Comparison of ENCODE assay signal across 14 cellular contexts in genomic region chr16:57029161-57030160, GRCh38. TPM values are rescaled to one million over a fixed set of nuclear protein-coding genes. Genes with fewer than 3 reads are reported as not detected.
A peak's percentile ranks its signal among the peaks of the same experiment; 100 is the strongest.
DNase-seq lines count a peak whose midpoint lies in the region; ATAC-seq lines count a peak whose summit lies in the region.
"Had no signal": no experiment of that assay in that cellular context is flagged by ENCODE, and none has a peak within 500 bp of the region (broad histone marks: within the 10 kb centered on the region; RNA-seq: fewer than 3 reads in every experiment).

No MANE protein-coding gene starts in this region.

- H3K27ac Mint-ChIP-seq in T-helper 1 cell treated with Interleukin-12 subunit alpha and Interleukin-12 subunit beta and Interleukin-4 antibody, amounts not matched to agents 30 μg/mL and 1 μg/mL, for 36 hours = peak overlapping the region; percentile 1
- peak overlapping the region; percentile 52 for H3K27ac Mint-ChIP-seq in central memory CD8-positive, alpha-beta T cell (ENCODE audit: low read depth)
- H3K27ac Mint-ChIP-seq: endodermal cell had no signal

- no peaks in the 10 kb centered on the region for H3K9me3 Mint-ChIP-seq in T-helper 1 cell treated with Interleukin-12 subunit alpha and Interleukin-12 subunit beta and Interleukin-4 antibody, amounts not matched to agents 30 μg/mL and 1 μg/mL, for 36 hours
- H3K9me3 Mint-ChIP-seq in central memory CD8-positive, alpha-beta T cell = no peaks in the 10 kb centered on the region
- H3K9me3 Mint-ChIP-seq: endodermal cell had no signal

- no peak overlapping the region for H3K4me3 Mint-ChIP-seq in T-helper 1 cell treated with Interleukin-12 subunit alpha and Interleukin-12 subunit beta and Interleukin-4 antibody, amounts not matched to agents 30 μg/mL and 1 μg/mL, for 36 hours
- H3K4me3 Mint-ChIP-seq in central memory CD8-positive, alpha-beta T cell = peak overlapping the region; percentile 52
- H3K4me3 Mint-ChIP-seq: endodermal cell had no signal

- DNase-seq in T-helper 1 cell (no peak), LHCN-M2 (ENCODE audit: low read depth) (peak; percentile 85), non-pigmented ciliary epithelial cell (ENCODE audit: low read depth) (peak; percentile 52), Right ventricle myocardium inferior (ENCODE audit: missing footprints) (no peak), DMS153 treated with DMSO at 0.1 percent for 48 hours (lab: John Stamatoyannopoulos, UW; ENCODE audit: unreplicated experiment) (no peak), OCI-M2 (lab: John Stamatoyannopoulos, UW; ENCODE audit: unreplicated experiment) (no peak)
- peak in 1 of 2 donors; percentile 57 for DNase-seq in central memory CD8-positive, alpha-beta T cell (ENCODE audit: low spot score in 2 of 2)
- DNase-seq: DMS79 treated with DMSO at 0.1 percent for 48 hours, endodermal cell, hypothalamus, NCI-H446 treated with DMSO at 0.1 percent for 48 hours, right cardiac atrium, SHP77 had no signal

- peak; percentile 94 for ATAC-seq in central memory CD8-positive, alpha-beta T cell (replicated peaks; ENCODE audit: extremely low read depth, poor library complexity, severe bottlenecking)
- ATAC-seq in Right ventricle myocardium inferior = no peak
- ATAC-seq: right cardiac atrium had no signal

- H3K36me3 Mint-ChIP-seq in T-helper 1 cell treated with Interleukin-12 subunit alpha and Interleukin-12 subunit beta and Interleukin-4 antibody, amounts not matched to agents 30 μg/mL and 1 μg/mL, for 36 hours (ENCODE audit: low read depth) = peaks cover 66% of the 10 kb centered on the region
- H3K36me3 Mint-ChIP-seq in central memory CD8-positive, alpha-beta T cell (ENCODE audit: insufficient read depth) = peaks cover 52% of the 10 kb centered on the region

- intact Hi-C loops in Right ventricle myocardium inferior (cut with DNase I) = no loop called here

- no peaks in the 10 kb centered on the region for H3K27me3 Mint-ChIP-seq in T-helper 1 cell treated with Interleukin-12 subunit alpha and Interleukin-12 subunit beta and Interleukin-4 antibody, amounts not matched to agents 30 μg/mL and 1 μg/mL, for 36 hours (ENCODE audit: low read depth)
- no peaks in the 10 kb centered on the region for H3K27me3 Mint-ChIP-seq in central memory CD8-positive, alpha-beta T cell

- peaks cover 41% of the 10 kb centered on the region for H3K4me1 Mint-ChIP-seq in T-helper 1 cell treated with Interleukin-12 subunit alpha and Interleukin-12 subunit beta and Interleukin-4 antibody, amounts not matched to agents 30 μg/mL and 1 μg/mL, for 36 hours (ENCODE audit: low read depth)
- peaks cover 89% of the 10 kb centered on the region for H3K4me1 Mint-ChIP-seq in central memory CD8-positive, alpha-beta T cell
- H3K4me1 Mint-ChIP-seq: endodermal cell had no signal

RNA-seq across cellular contexts. Expression of gene NLRC5, which starts 40.1 kb away (rescaled TPM):
- 12.1 and 22.3 TPM in 2 replicates for total RNA-seq in LHCN-M2 (2014; rRNA removed)
- 9.2 TPM for polyA plus RNA-seq in LHCN-M2 (2012)
- total RNA-seq in Right ventricle myocardium inferior = 8.6 TPM

Comparison
In these comparisons a context has a peak if more than half of its experiments do, and no peak if none do; other contexts are left out.
1. DNase-seq: peak in LHCN-M2 (single experiment) and non-pigmented ciliary epithelial cell (single experiment); none in T-helper 1 cell (0 of 5), Right ventricle myocardium inferior (single experiment), DMS153 treated with DMSO at 0.1 percent for 48 hours (single experiment) and OCI-M2 (single experiment).